9 cellular contexts compared by ENCODE assay signal in genomic region chr4:105551968-105552746, GRCh38. TPM values are rescaled to one million over a fixed set of nuclear protein-coding genes. Genes with fewer than 3 reads are reported as not detected.
DNase-seq lines count a peak whose midpoint lies in the region; ATAC-seq and TF ChIP-seq lines count a peak whose summit lies in the region.
"Had no signal": no experiment of that assay in that cellular context is flagged by ENCODE, and none has a peak within 500 bp of the region (broad histone marks: within the 10 kb centered on the region; RNA-seq: fewer than 3 reads in every experiment).

Gene ARHGEF38, plus strand, starts transcription at chr4:105552620. Its CDS starts 146 bp downstream, at chr4:105552766.

- no peaks in the 10 kb centered on the region for H3K36me3 Mint-ChIP-seq in T-helper 17 cell (ENCODE audit: low read depth)

- H3K4me3 ChIP-seq in Peyer's patch: peak within 1 kb of the TSS in 3 of 4 donors; percentile 1 to 35 (median 23)
- H3K4me3 ChIP-seq in iPS-15b (ENCODE audit: low read depth, low read length): peak within 1 kb of the TSS; percentile 23
- peak within 1 kb of the TSS in 1 of 3 donors; percentile 20 for H3K4me3 ChIP-seq in thyroid gland (replicated peaks in 1 of 3)

- no peak within 1 kb of the TSS for H3K27ac Mint-ChIP-seq in T-helper 17 cell

- no peak for ATAC-seq in T-helper 17 cell

- peaks cover 0 to 4% (median 0%) of the 10 kb centered on the region in 4 donors for H3K4me1 ChIP-seq in Peyer's patch
- peaks cover 24% of the 10 kb centered on the region for H3K4me1 ChIP-seq in iPS-15b (ENCODE audit: control insufficient read depth, insufficient read depth, low read length)
- peaks cover 7 to 28% of the 10 kb centered on the region in 2 donors for H3K4me1 ChIP-seq in thyroid gland

- intact Hi-C loops in thyroid gland (cut with DNase I): no loop called here

- no peaks in the 10 kb centered on the region for H3K27me3 ChIP-seq in Peyer's patch
- H3K27me3 ChIP-seq in iPS-15b (ENCODE audit: control insufficient read depth, insufficient read depth, low read length): peaks cover 83% of the 10 kb centered on the region
- H3K27me3 ChIP-seq in thyroid gland: no peaks in the 10 kb centered on the region

- H3K4me3 Mint-ChIP-seq in T-helper 17 cell: no peak within 1 kb of the TSS

- TF ChIP-seq CTCF in Peyer's patch (IDR thresholded peaks at IDR 0.05): no peak
- TF ChIP-seq CTCF in thyroid gland (IDR thresholded peaks at IDR 0.05): no peak

- peaks cover 12% of the 10 kb centered on the region for H3K27me3 Mint-ChIP-seq in T-helper 17 cell

- 24 to 26% methylated on average over 11 of the region's 11 CpGs for whole genome bisulfite sequencing in thyroid gland, 2 donors

- peak; percentile 82 to 90 for TF ChIP-seq POLR2A in Peyer's patch (IDR thresholded peaks at IDR 0.05)
- TF ChIP-seq POLR2A in thyroid gland (IDR thresholded peaks at IDR 0.05): peak in 1 of 2 donors; percentile 52

- no peak within 1 kb of the TSS for H3K9ac ChIP-seq in iPS-15b (ENCODE audit: low read depth, low read length)

- peak within 1 kb of the TSS in 3 of 4 donors; percentile 74 to 87 (median 74) for H3K27ac ChIP-seq in Peyer's patch
- peak within 1 kb of the TSS; percentile 65 to 70 (median 67) for H3K27ac ChIP-seq in thyroid gland

- DNase-seq in NCI-H1105 treated with DMSO at 0.1 percent for 48 hours (lab: John Stamatoyannopoulos, UW) (peak; percentile 20), NCI-H1105 (lab: John Stamatoyannopoulos, UW) (no peak), Peyer's patch (peak in 2 of 3 donors; percentile 70 to 79), thyroid gland (peak; percentile 49 to 62), cerebellar nuclear complex (lab: John Stamatoyannopoulos, UW) (no peak), T-helper 17 cell (no peak), RKO (ENCODE audit: low spot score) (no peak)
- DNase-seq: head of caudate nucleus had no signal

- H3K36me3 ChIP-seq in Peyer's patch (no peaks in the 10 kb centered on the region), iPS-15b (ENCODE audit: control insufficient read depth, insufficient read depth, low read length) (no peaks in the 10 kb centered on the region), thyroid gland (no peaks in the 10 kb centered on the region)

- H3K9me3 ChIP-seq in Peyer's patch: no peaks in the 10 kb centered on the region
- H3K9me3 ChIP-seq in iPS-15b (ENCODE audit: control insufficient read depth, insufficient read depth, low read length): no peaks in the 10 kb centered on the region
- no peaks in the 10 kb centered on the region for H3K9me3 ChIP-seq in thyroid gland
- no peaks in the 10 kb centered on the region for H3K9me3 ChIP-seq in T-helper 17 cell (ENCODE audit: control insufficient read depth, low read length, poor library complexity, severe bottlenecking)

- peaks cover 3% of the 10 kb centered on the region for H3K4me1 Mint-ChIP-seq in T-helper 17 cell

RNA-seq across cellular contexts. Expression of gene ARHGEF38, which starts in this region (rescaled TPM):
- total RNA-seq in Peyer's patch (10 to 100 TPM; 17.3 to 31.8 (median 25.4) TPM), thyroid gland (10 to 100 TPM in 1 of 4 donors, 1 to 10 TPM in 3; 2.5 to 10.1 (median 4.5) TPM), T-helper 17 cell (not detected)

Comparison
In these comparisons a context has a peak if more than half of its experiments do, and no peak if none do; other contexts are left out.
1. DNase-seq: peak in NCI-H1105 treated with DMSO at 0.1 percent for 48 hours (single experiment), Peyer's patch (2 of 3) and thyroid gland (2 of 2); none in NCI-H1105 (single experiment), cerebellar nuclear complex (0 of 2), T-helper 17 cell (0 of 3) and RKO (single experiment).